17 cellular contexts compared by ENCODE assay signal in genomic region chr10:59108296-59108695, GRCh38.
DNase-seq lines count a peak whose midpoint lies in the region; ATAC-seq and TF ChIP-seq lines count a peak whose summit lies in the region.
"Had no signal": no experiment of that assay in that cellular context is flagged by ENCODE, and none has a peak within 500 bp of the region (broad histone marks: within the 10 kb centered on the region; RNA-seq: fewer than 3 reads in every experiment).

No MANE protein-coding gene starts in this region.

- H3K4me3 ChIP-seq in body of pancreas = no peak overlapping the region
- no peak overlapping the region for H3K4me3 ChIP-seq in BE2C (ENCODE audit: low read depth, low read length)
- H3K4me3 ChIP-seq: BLaER1, GM23248, HAP-1, K562 had no signal

- H3K9me3 Mint-ChIP-seq in Calu3 (ENCODE audit: low read depth, unreplicated experiment) (no peaks in the 10 kb centered on the region), nephron (peaks cover 1% of the 10 kb centered on the region)
- H3K9me3 Mint-ChIP-seq: CD14-positive monocyte had no signal

- TF ChIP-seq CTCF in Calu3 (IDR thresholded peaks at IDR 0.05; ENCODE audit: unreplicated experiment) = no peak
- TF ChIP-seq CTCF in body of pancreas (IDR thresholded peaks at IDR 0.05) = no peak
- no peak for TF ChIP-seq CTCF in nephron (IDR thresholded peaks at IDR 0.05; ENCODE audit: unreplicated experiment in 3 of 3)
- no peak for TF ChIP-seq CTCF in BE2C (IDR thresholded peaks at IDR 0.05; ENCODE audit: low read depth, low read length)

- H3K4me1 ChIP-seq in body of pancreas = peaks cover 44% of the 10 kb centered on the region
- peaks cover 2% of the 10 kb centered on the region for H3K4me1 ChIP-seq in BE2C
- H3K4me1 ChIP-seq: HAP-1 had no signal

- no peak overlapping the region for H3K4me3 Mint-ChIP-seq in Calu3 (ENCODE audit: low read depth, unreplicated experiment)
- H3K4me3 Mint-ChIP-seq in nephron = no peak overlapping the region
- H3K4me3 Mint-ChIP-seq: CD14-positive monocyte; CD4-positive, alpha-beta memory T cell had no signal

- H3K27ac ChIP-seq in body of pancreas = peak overlapping the region; percentile 39 to 76 (median 50)
- H3K27ac ChIP-seq: BLaER1, GM23248, HL-60 had no signal

- no peak for DNase-seq in Calu3
- DNase-seq in body of pancreas = no peak
- DNase-seq in BE2C = no peak
- no peak for DNase-seq in DMS53 (lab: John Stamatoyannopoulos, UW)
- DNase-seq in hypothalamus (lab: John Stamatoyannopoulos, UW) = no peak
- DNase-seq: AML-193; CD4-positive, alpha-beta memory T cell; DMS 273 treated with DMSO at 0.1 percent for 48 hours; GM23248; IMR-90 had no signal

- ATAC-seq in body of pancreas (no peak), GM21381 (IDR thresholded peaks at IDR 0.05; ENCODE audit: unreplicated experiment) (no peak)
- ATAC-seq: K562 had no signal

- CTCF ChIA-PET in Calu3 (lab: Charles Lee) = no interaction called here

- peaks cover 5% of the 10 kb centered on the region for H3K36me3 Mint-ChIP-seq in Calu3 (ENCODE audit: insufficient read depth, unreplicated experiment)
- H3K36me3 Mint-ChIP-seq in nephron (ENCODE audit: low read depth) = no peaks in the 10 kb centered on the region
- H3K36me3 Mint-ChIP-seq: CD14-positive monocyte; CD4-positive, alpha-beta memory T cell had no signal

- H3K36me3 ChIP-seq in body of pancreas (replicated peaks in 1 of 2; ENCODE audit: insufficient read depth in 1 of 2, low read depth in 2 of 2) = no peaks in the 10 kb centered on the region
- H3K36me3 ChIP-seq in BE2C = no peaks in the 10 kb centered on the region
- H3K36me3 ChIP-seq: BLaER1, HAP-1 had no signal

- H3K9me3 ChIP-seq in body of pancreas (no peaks in the 10 kb centered on the region), BE2C (no peaks in the 10 kb centered on the region)
- H3K9me3 ChIP-seq: HAP-1 had no signal

- H3K27ac Mint-ChIP-seq in Calu3 (ENCODE audit: unreplicated experiment) (peak overlapping the region; percentile 64), nephron (peak overlapping the region; percentile 81 to 91 (median 85))
- H3K27ac Mint-ChIP-seq: CD14-positive monocyte; CD4-positive, alpha-beta memory T cell had no signal

- no TSS peak for BruUV-seq in Calu3 (replicated peaks; lab: Mats Ljungman, UMichigan)

- H3K27me3 Mint-ChIP-seq in Calu3 (ENCODE audit: unreplicated experiment) (no peaks in the 10 kb centered on the region), nephron (ENCODE audit: low read depth) (no peaks in the 10 kb centered on the region)
- H3K27me3 Mint-ChIP-seq: CD4-positive, alpha-beta memory T cell had no signal

- H3K27me3 ChIP-seq in body of pancreas (no peaks in the 10 kb centered on the region), BE2C (no peaks in the 10 kb centered on the region)
- H3K27me3 ChIP-seq: BLaER1 had no signal

- TF ChIP-seq POLR2A in body of pancreas (IDR thresholded peaks at IDR 0.05) = no peak

- intact Hi-C loops in Calu3 (cut with micrococcal nuclease; ENCODE audit: unreplicated experiment) (loop anchor here (2.0 kb wide), 1 partner anchor 29 kb away; no protein-coding TSS in a partner anchor), body of pancreas (cut with DNase I) (no loop called here)

- H3K4me1 Mint-ChIP-seq in Calu3 (ENCODE audit: low read depth, unreplicated experiment) (peaks cover 24% of the 10 kb centered on the region), nephron (peaks cover 50% of the 10 kb centered on the region)
- H3K4me1 Mint-ChIP-seq: CD14-positive monocyte; CD4-positive, alpha-beta memory T cell had no signal
